1 cellular context compared by ENCODE assay signal in genomic region chr2:238427435-238428162, GRCh38.
TF ChIP-seq lines count a peak whose summit lies in the region.

No MANE protein-coding gene starts in this region.

TF ChIP-seq in GM23338, 12 proteins besides CTCF, POLR2A, EP300 and RAD21 (continued from another document):
- TF ChIP-seq ZNF462 (CRISPR knock-in tag; IDR thresholded peaks at IDR 0.05) (no peak), REST (IDR thresholded peaks at IDR 0.05; ENCODE audit: unreplicated experiment) (no peak), ZNF114 (CRISPR knock-in tag; IDR thresholded peaks at IDR 0.05) (no peak)
